In genomic region chr6:169890049-169890448, GRCh38 we compare ENCODE assay signal across 22 cellular contexts.
"Had no signal": no experiment of that assay in that cellular context is flagged by ENCODE, and none has a peak within 500 bp of the region (broad histone marks: within the 10 kb centered on the region; RNA-seq: fewer than 3 reads in every experiment).

No MANE protein-coding gene starts in this region.

- H3K4me1 Mint-ChIP-seq: activated CD4-positive, alpha-beta T cell treated with anti-CD3 and anti-CD28 coated beads, Interleukin-2, amount 10 ng/mL, durations not matched to agents 24 days and 14 days; mesothelial cell of epicardium had no signal

- DNase-seq: activated CD4-positive, alpha-beta T cell treated with anti-CD3 and anti-CD28 coated beads, Interleukin-2, amount 10 ng/mL, durations not matched to agents 24 days and 14 days; activated CD4-positive, CD25-positive, alpha-beta regulatory T cell; activated CD8-positive, alpha-beta memory T cell treated with anti-CD3 and anti-CD28 coated beads, Interleukin-2, amount 50 U/mL, for 4 hours; activated CD8-positive, alpha-beta T cell treated with anti-CD3 and anti-CD28 coated beads for 36 hours; activated naive CD4-positive, alpha-beta T cell treated with anti-CD3 and anti-CD28 coated beads for 36 hours; activated T-cell treated with anti-CD3 and anti-CD28 coated beads, Interleukin-2, amount 50 U/mL, for 4 hours; body of pancreas; effector memory CD8-positive, alpha-beta T cell; esophagus squamous epithelium; heart right ventricle; lower lobe of right lung; occipital lobe; retina; stimulated activated CD4-positive, alpha-beta T cell treated with anti-CD3 and anti-CD28 coated beads, Interleukin-12 subunit alpha, Interleukin-12 subunit beta, amount 100 ng/mL, for 4 hours; stimulated activated CD4-positive, alpha-beta T cell treated with anti-CD3 and anti-CD28 coated beads, Interleukin-1b, Interleukin-23, amount 100 ng/mL, for 48 hours; stimulated activated CD8-positive, alpha-beta memory T cell treated with anti-CD3 and anti-CD28 coated beads, Interleukin-4, amount 100 ng/mL, for 48 hours; stimulated activated naive CD4-positive, alpha-beta T cell treated with Interleukin-2 at 50 U/mL for 16 hours; T-helper 9 cell; thyroid gland; uterus had no signal

- H3K9me3 Mint-ChIP-seq: activated CD8-positive, alpha-beta T cell treated with anti-CD3 and anti-CD28 coated beads for 36 hours; mesothelial cell of epicardium had no signal

- H3K27ac Mint-ChIP-seq: activated CD4-positive, alpha-beta T cell treated with anti-CD3 and anti-CD28 coated beads, Interleukin-2, amount 10 ng/mL, durations not matched to agents 24 days and 14 days; activated CD8-positive, alpha-beta T cell treated with anti-CD3 and anti-CD28 coated beads for 36 hours; activated naive CD4-positive, alpha-beta T cell treated with anti-CD3 and anti-CD28 coated beads for 36 hours; mesothelial cell of epicardium; natural killer cell treated with Interleukin-12 subunit alpha and Interleukin-12 subunit beta and Interleukin-15 and Interleukin-18, amount 100 ng/mL, for 72 hours had no signal

- H3K36me3 Mint-ChIP-seq: mesothelial cell of epicardium; natural killer cell treated with Interleukin-12 subunit alpha and Interleukin-12 subunit beta and Interleukin-15 and Interleukin-18, amount 100 ng/mL, for 72 hours had no signal

- ATAC-seq: activated CD8-positive, alpha-beta T cell treated with anti-CD3 and anti-CD28 coated beads for 36 hours; activated T-cell treated with anti-CD3 and anti-CD28 coated beads, Interleukin-2, amount 50 U/mL, for 4 hours; body of pancreas; effector memory CD8-positive, alpha-beta T cell; heart right ventricle; lower lobe of right lung; natural killer cell treated with Interleukin-12 subunit alpha and Interleukin-12 subunit beta and Interleukin-15 and Interleukin-18, amount 100 ng/mL, for 72 hours had no signal

- H3K4me3 Mint-ChIP-seq: activated CD4-positive, alpha-beta T cell treated with anti-CD3 and anti-CD28 coated beads, Interleukin-2, amount 10 ng/mL, durations not matched to agents 24 days and 14 days; activated CD8-positive, alpha-beta T cell treated with anti-CD3 and anti-CD28 coated beads for 36 hours; activated naive CD4-positive, alpha-beta T cell treated with anti-CD3 and anti-CD28 coated beads for 36 hours; activated T-cell treated with anti-CD3 and anti-CD28 coated beads, Interleukin-2, amount 50 U/mL, for 4 hours; effector memory CD8-positive, alpha-beta T cell; mesothelial cell of epicardium; natural killer cell treated with Interleukin-12 subunit alpha and Interleukin-12 subunit beta and Interleukin-15 and Interleukin-18, amount 100 ng/mL, for 72 hours had no signal
